ENCODE assay signal across 18 cellular contexts in genomic region chr10:113693348-113693747, GRCh38. TPM values are rescaled to one million over a fixed set of nuclear protein-coding genes. Genes with fewer than 3 reads are reported as not detected.
A peak's percentile ranks its signal among the peaks of the same experiment; 100 is the strongest.
DNase-seq lines count a peak whose midpoint lies in the region; ATAC-seq, FAIRE-seq and TF ChIP-seq lines count a peak whose summit lies in the region.
"Had no signal": no experiment of that assay in that cellular context is flagged by ENCODE, and none has a peak within 500 bp of the region (broad histone marks: within the 10 kb centered on the region; RNA-seq: fewer than 3 reads in every experiment).

No MANE protein-coding gene starts in this region.

- peak; percentile 41 for FAIRE-seq in small intestine (lab: Jason Lieb, UNC)

- no peaks in the 10 kb centered on the region for H3K27me3 ChIP-seq in CD8-positive, alpha-beta T cell (ENCODE audit: insufficient read depth, low read length)
- no peaks in the 10 kb centered on the region for H3K27me3 ChIP-seq in small intestine (ENCODE audit: control insufficient read depth in 2 of 2, insufficient read depth in 2 of 2, low read length in 2 of 2)
- H3K27me3 ChIP-seq: BLaER1 had no signal

- no peak overlapping the region for H3K4me3 Mint-ChIP-seq in CD8-positive, alpha-beta T cell
- H3K4me3 Mint-ChIP-seq in central memory CD8-positive, alpha-beta T cell: no peak overlapping the region
- H3K4me3 Mint-ChIP-seq: CD14-positive monocyte had no signal

- WGBS in small intestine, 3 donors: 86 to 100% (median 99%) methylated on average over 2 of the region's 2 CpGs

- no peaks in the 10 kb centered on the region for H3K4me1 ChIP-seq in CD8-positive, alpha-beta T cell (ENCODE audit: insufficient read depth, low read length)
- H3K4me1 ChIP-seq in HEK293 (ENCODE audit: control insufficient read depth, insufficient read depth, low read length) (no peaks in the 10 kb centered on the region; the same call in 1 of the 2 replicates), small intestine (ENCODE audit: control insufficient read depth in 2 of 2, insufficient read depth in 1 of 2, low read depth in 1 of 2, low read length in 1 of 2) (peaks cover 0 to 9% of the 10 kb centered on the region in 2 donors)

- H3K36me3 Mint-ChIP-seq in CD8-positive, alpha-beta T cell: peaks cover 78% of the 10 kb centered on the region
- H3K36me3 Mint-ChIP-seq in central memory CD8-positive, alpha-beta T cell (ENCODE audit: insufficient read depth): peaks cover 16% of the 10 kb centered on the region

- H3K27ac Mint-ChIP-seq in CD8-positive, alpha-beta T cell: peak overlapping the region; percentile 16
- peak overlapping the region; percentile 3 for H3K27ac Mint-ChIP-seq in central memory CD8-positive, alpha-beta T cell (ENCODE audit: low read depth)
- H3K27ac Mint-ChIP-seq: CD14-positive monocyte; CD4-positive, alpha-beta memory T cell had no signal

- no peak overlapping the region for H3K27ac ChIP-seq in CD8-positive, alpha-beta T cell (ENCODE audit: low read depth, low read length)
- H3K27ac ChIP-seq in HEK293 (ENCODE audit: extremely low read depth, low read depth, low read length) (no peak overlapping the region), small intestine (ENCODE audit: low read depth in 1 of 2, low read length in 1 of 2) (no peak overlapping the region)
- H3K27ac ChIP-seq: BLaER1 had no signal

- no peak for TF ChIP-seq CTCF in CD8-positive, alpha-beta T cell (IDR thresholded peaks at IDR 0.05)
- no peak for TF ChIP-seq CTCF in HEK293 (tag by site-specific recombination; IDR thresholded peaks at IDR 0.05)

- POLR2A ChIA-PET in CD8-positive, alpha-beta T cell (lab: Charles Lee): no interaction called here
- POLR2A ChIA-PET in HEK293 (lab: Yijun Ruan, JAX): interaction anchor here (0.8 kb wide), 1 partner anchor 27 kb away, joined by 3 read pairs; no protein-coding TSS in a partner anchor

- CTCF ChIA-PET in CD8-positive, alpha-beta T cell (lab: Charles Lee): no interaction called here
- CTCF ChIA-PET in HEK293 (lab: Yijun Ruan, JAX): interaction anchor here (1.5 kb wide), 1 partner anchor 11 kb away, joined by 5 read pairs; no protein-coding TSS in a partner anchor

- H3K4me1 Mint-ChIP-seq in CD8-positive, alpha-beta T cell (ENCODE audit: low read depth): peaks cover 22% of the 10 kb centered on the region
- H3K4me1 Mint-ChIP-seq in central memory CD8-positive, alpha-beta T cell: peaks cover 44% of the 10 kb centered on the region

- ATAC-seq in CD8-positive, alpha-beta T cell: no peak
- no peak for ATAC-seq in central memory CD8-positive, alpha-beta T cell (replicated peaks; ENCODE audit: extremely low read depth, poor library complexity, severe bottlenecking)
- ATAC-seq in GM19035 (IDR thresholded peaks at IDR 0.05; ENCODE audit: unreplicated experiment) (no peak), GM18870 (IDR thresholded peaks at IDR 0.05; ENCODE audit: unreplicated experiment) (no peak)

- H3K4me3 ChIP-seq in CD8-positive, alpha-beta T cell (ENCODE audit: low read depth, low read length): no peak overlapping the region
- H3K4me3 ChIP-seq in HEK293 (ENCODE audit: low read depth, low read length) (no peak overlapping the region), small intestine (ENCODE audit: low read depth in 1 of 2, low read length in 2 of 2) (no peak overlapping the region)
- H3K4me3 ChIP-seq: BLaER1 had no signal

- DNase-seq in CD8-positive, alpha-beta T cell: no peak
- DNase-seq in central memory CD8-positive, alpha-beta T cell (ENCODE audit: low spot score in 2 of 2): no peak
- DNase-seq in small intestine: no peak
- DNase-seq in activated CD4-positive, CD25-positive, alpha-beta regulatory T cell (lab: John Stamatoyannopoulos, UW): no peak
- DNase-seq: 8988T; Calu3; CD4-positive, alpha-beta memory T cell; DMS79 treated with DMSO at 0.1 percent for 48 hours; GF-D8; GOT3; H7 had no signal

- H3K27me3 Mint-ChIP-seq in CD8-positive, alpha-beta T cell (ENCODE audit: low read depth): no peaks in the 10 kb centered on the region
- no peaks in the 10 kb centered on the region for H3K27me3 Mint-ChIP-seq in central memory CD8-positive, alpha-beta T cell
- H3K27me3 Mint-ChIP-seq: CD4-positive, alpha-beta memory T cell had no signal

- peaks cover 10% of the 10 kb centered on the region for H3K9me3 ChIP-seq in CD8-positive, alpha-beta T cell (ENCODE audit: low read length)
- H3K9me3 ChIP-seq in HEK293 (ENCODE audit: control insufficient read depth, insufficient read depth, low read depth, low read length) (no peaks in the 10 kb centered on the region), small intestine (ENCODE audit: control insufficient read depth, low read depth) (no peaks in the 10 kb centered on the region)

- peaks cover 6% of the 10 kb centered on the region for H3K36me3 ChIP-seq in CD8-positive, alpha-beta T cell (ENCODE audit: insufficient read depth, low read length)
- H3K36me3 ChIP-seq in HEK293 (ENCODE audit: control insufficient read depth in 2 of 2, insufficient read depth in 1 of 2, low read length in 2 of 2) (peaks cover 4 to 22% of the 10 kb centered on the region in 2 experiments; a peak in 2 of 3 replicates), small intestine (ENCODE audit: control insufficient read depth in 2 of 2, insufficient read depth in 2 of 2, low read length in 2 of 2) (peaks cover 5 to 9% of the 10 kb centered on the region in 2 donors)

- intact Hi-C loops in CD8-positive, alpha-beta T cell (cut with DNase I, micrococcal nuclease): no loop called here

- peaks cover 24% of the 10 kb centered on the region for H3K9me3 Mint-ChIP-seq in CD8-positive, alpha-beta T cell
- H3K9me3 Mint-ChIP-seq in central memory CD8-positive, alpha-beta T cell: peaks cover 13% of the 10 kb centered on the region

TF ChIP-seq in HEK293, 187 proteins besides CTCF, POLR2A, EP300 and RAD21:
- peak; percentile 93 for TF ChIP-seq SETDB1 (IDR thresholded peaks at IDR 0.05; ENCODE audit: insufficient read length, low read length)
- no peak for TF ChIP-seq ZNF610 (tag by site-specific recombination; IDR thresholded peaks at IDR 0.05; ENCODE audit: borderline replicate concordance)

RNA-seq across cellular contexts. Expression of gene CASP7, which starts 13.6 kb away (rescaled TPM):
- 10 to 100 TPM; 12.8 to 13.3 TPM for total RNA-seq in CD8-positive, alpha-beta T cell
- polyA plus RNA-seq in small intestine: 100 to 1,000 TPM in 1 of 3 donors, 10 to 100 TPM in 2; 50.2 to 139 (median 99.4) TPM

RNA-seq across cellular contexts. Expression of gene NRAP, which starts 29.5 kb away (rescaled TPM):
- not detected for total RNA-seq in CD8-positive, alpha-beta T cell
- 1 to 10 TPM in 1 of 3 donors, under 1 TPM in 2; 0.03 to 2.2 (median 0.22) TPM for polyA plus RNA-seq in small intestine
- total RNA-seq: Calu3; CD4-positive, alpha-beta memory T cell had no signal
- polyA plus RNA-seq: AG04450; CD14-positive monocyte; CD4-positive, alpha-beta memory T cell had no signal

RNA-seq across cellular contexts. Expression of gene PLEKHS1, which starts 58.1 kb away (rescaled TPM):
- not detected for total RNA-seq in CD8-positive, alpha-beta T cell
- polyA plus RNA-seq in small intestine: 10 to 100 TPM; 23.1 to 40.5 (median 39.2) TPM
- total RNA-seq: A673, H7 had no signal
- polyA plus RNA-seq: AG04450; CD14-positive monocyte; CD4-positive, alpha-beta memory T cell had no signal
